ENCODE assay signal across 13 cellular contexts in genomic region chr16:85514295-85514600, GRCh38.
DNase-seq lines count a peak whose midpoint lies in the region; ATAC-seq, FAIRE-seq and TF ChIP-seq lines count a peak whose summit lies in the region.
"Had no signal": no experiment of that assay in that cellular context is flagged by ENCODE, and none has a peak within 500 bp of the region (broad histone marks: within the 10 kb centered on the region; RNA-seq: fewer than 3 reads in every experiment).

No MANE protein-coding gene starts in this region.

- H3K9me3 ChIP-seq in SJSA1 (replicated peaks) (no peaks in the 10 kb centered on the region), right atrium auricular region (no peaks in the 10 kb centered on the region), skeletal muscle satellite cell (replicated peaks; ENCODE audit: low read length) (no peaks in the 10 kb centered on the region)

- ATAC-seq in HG03565 (IDR thresholded peaks at IDR 0.05; ENCODE audit: unreplicated experiment): no peak
- ATAC-seq: activated naive CD8-positive, alpha-beta T cell treated with anti-CD3 and anti-CD28 coated beads, Interleukin-2, amount 50 U/mL, for 24 hours had no signal

- TF ChIP-seq CTCF in right atrium auricular region (IDR thresholded peaks at IDR 0.05): peak in 1 of 2 donors; percentile 57
- TF ChIP-seq CTCF in D721Med (IDR thresholded peaks at IDR 0.05; ENCODE audit: insufficient read depth, missing control alignments): no peak

- no peaks in the 10 kb centered on the region for H3K27me3 ChIP-seq in SJSA1 (replicated peaks)
- H3K27me3 ChIP-seq in right atrium auricular region: no peaks in the 10 kb centered on the region
- H3K27me3 ChIP-seq in skeletal muscle satellite cell (ENCODE audit: control insufficient read depth, insufficient read depth, low read length): no peaks in the 10 kb centered on the region

- peak; percentile 82 for DNase-seq in COR-L47 (lab: John Stamatoyannopoulos, UW)
- no peak for DNase-seq in SJSA1 (ENCODE audit: low read depth in 1 of 2, low spot score in 2 of 2)
- DNase-seq in right atrium auricular region (ENCODE audit: low spot score): no peak
- no peak for DNase-seq in D721Med (ENCODE audit: insufficient read length, low spot score)
- no peak for DNase-seq in activated naive CD8-positive, alpha-beta T cell treated with anti-CD3 and anti-CD28 coated beads for 36 hours
- DNase-seq in activated CD4-positive, alpha-beta T cell treated with anti-CD3 and anti-CD28 coated beads for 48 hours: no peak
- DNase-seq: activated naive CD8-positive, alpha-beta T cell treated with anti-CD3 and anti-CD28 coated beads, Interleukin-2, amount 50 U/mL, for 24 hours; SHP77 treated with DMSO at 0.1 percent for 48 hours; stimulated activated CD4-positive, alpha-beta T cell treated with anti-CD3 and anti-CD28 coated beads, Interleukin-12 subunit alpha, Interleukin-12 subunit beta, amount 100 ng/mL, for 4 hours; stimulated activated naive CD8-positive, alpha-beta T cell treated with anti-CD3 and anti-CD28 coated beads, Interleukin-15, amount 100 ng/mL, for 72 hours had no signal

- peak overlapping the region; percentile 74 for H3K4me2 ChIP-seq in skeletal muscle satellite cell (ENCODE audit: low read length)

- H3K27ac ChIP-seq in SJSA1: peak overlapping the region; percentile 80
- peak overlapping the region; percentile 60 to 61 for H3K27ac ChIP-seq in right atrium auricular region

- no peak overlapping the region for H3K4me3 ChIP-seq in SJSA1
- H3K4me3 ChIP-seq in right atrium auricular region: no peak overlapping the region
- peak overlapping the region; percentile 42 for H3K4me3 ChIP-seq in skeletal muscle satellite cell (ENCODE audit: low read length)

- H3K9ac ChIP-seq in skeletal muscle satellite cell (ENCODE audit: low read depth, low read length): peak overlapping the region; percentile 42

- H3K36me3 ChIP-seq in SJSA1: no peaks in the 10 kb centered on the region
- H3K36me3 ChIP-seq in right atrium auricular region: no peaks in the 10 kb centered on the region
- H3K36me3 ChIP-seq in skeletal muscle satellite cell (ENCODE audit: insufficient read depth, low read length): no peaks in the 10 kb centered on the region

- H3K4me1 Mint-ChIP-seq in activated naive CD8-positive, alpha-beta T cell treated with anti-CD3 and anti-CD28 coated beads for 36 hours: no peaks in the 10 kb centered on the region
- H3K4me1 Mint-ChIP-seq: activated naive CD8-positive, alpha-beta T cell treated with anti-CD3 and anti-CD28 coated beads, Interleukin-2, amount 50 U/mL, for 24 hours; stimulated activated naive CD8-positive, alpha-beta T cell treated with anti-CD3 and anti-CD28 coated beads, Interleukin-15, amount 100 ng/mL, for 72 hours had no signal

- H3K36me3 Mint-ChIP-seq in activated naive CD8-positive, alpha-beta T cell treated with anti-CD3 and anti-CD28 coated beads for 36 hours: no peaks in the 10 kb centered on the region

- H3K4me3 Mint-ChIP-seq in activated naive CD8-positive, alpha-beta T cell treated with anti-CD3 and anti-CD28 coated beads for 36 hours: no peak overlapping the region
- H3K4me3 Mint-ChIP-seq: activated naive CD8-positive, alpha-beta T cell treated with anti-CD3 and anti-CD28 coated beads, Interleukin-2, amount 50 U/mL, for 24 hours; stimulated activated naive CD8-positive, alpha-beta T cell treated with anti-CD3 and anti-CD28 coated beads, Interleukin-15, amount 100 ng/mL, for 72 hours had no signal

- H3K9me3 Mint-ChIP-seq in activated naive CD8-positive, alpha-beta T cell treated with anti-CD3 and anti-CD28 coated beads for 36 hours: no peaks in the 10 kb centered on the region

- H3K4me1 ChIP-seq in SJSA1 (replicated peaks) (peaks cover 28% of the 10 kb centered on the region), right atrium auricular region (peaks cover 0 to 43% of the 10 kb centered on the region in 2 donors), skeletal muscle satellite cell (ENCODE audit: control insufficient read depth, insufficient read depth, low read length) (peaks cover 35% of the 10 kb centered on the region)

- no peak overlapping the region for H3K27ac Mint-ChIP-seq in activated naive CD8-positive, alpha-beta T cell treated with anti-CD3 and anti-CD28 coated beads for 36 hours
- H3K27ac Mint-ChIP-seq: activated naive CD8-positive, alpha-beta T cell treated with anti-CD3 and anti-CD28 coated beads, Interleukin-2, amount 50 U/mL, for 24 hours; stimulated activated naive CD8-positive, alpha-beta T cell treated with anti-CD3 and anti-CD28 coated beads, Interleukin-15, amount 100 ng/mL, for 72 hours had no signal

- no peak for FAIRE-seq in D721Med (lab: Jason Lieb, UNC)
- FAIRE-seq: H54 had no signal

- no peaks in the 10 kb centered on the region for H3K27me3 Mint-ChIP-seq in activated naive CD8-positive, alpha-beta T cell treated with anti-CD3 and anti-CD28 coated beads for 36 hours
- H3K27me3 Mint-ChIP-seq: activated naive CD8-positive, alpha-beta T cell treated with anti-CD3 and anti-CD28 coated beads, Interleukin-2, amount 50 U/mL, for 24 hours; stimulated activated naive CD8-positive, alpha-beta T cell treated with anti-CD3 and anti-CD28 coated beads, Interleukin-15, amount 100 ng/mL, for 72 hours had no signal
